Comparison of ENCODE assay signal across 21 cellular contexts in the genomic region with DNA sequence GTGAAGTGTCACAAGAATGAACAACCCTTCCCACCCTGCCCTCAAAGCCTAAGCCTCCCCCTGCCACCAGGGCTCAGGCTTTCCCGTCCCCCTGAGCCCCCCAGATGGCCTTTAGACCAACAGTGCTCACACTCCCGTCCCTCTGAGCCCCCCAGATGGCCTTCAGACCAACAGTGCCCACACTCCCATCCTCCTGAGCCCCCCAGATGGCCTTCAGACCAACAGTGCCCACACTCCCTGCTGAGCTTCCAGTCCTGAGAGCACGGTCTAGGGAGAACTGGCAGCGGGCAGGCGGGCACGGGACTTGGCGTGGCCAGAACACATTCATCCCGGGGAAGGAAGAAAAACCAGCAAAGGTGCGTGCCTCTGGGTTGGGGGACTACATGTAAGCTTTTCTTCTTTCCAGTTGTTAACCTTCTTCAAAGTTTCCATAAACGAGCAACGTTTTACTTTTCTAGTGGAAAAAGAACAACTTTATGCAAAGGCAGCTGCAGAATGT. TPM values are rescaled to one million over a fixed set of nuclear protein-coding genes. Genes with fewer than 3 reads are reported as not detected.
DNase-seq lines count a peak whose midpoint lies in the region; ATAC-seq, FAIRE-seq and TF ChIP-seq lines count a peak whose summit lies in the region.
"Had no signal": no experiment of that assay in that cellular context is flagged by ENCODE, and none has a peak within 500 bp of the region (broad histone marks: within the 10 kb centered on the region; RNA-seq: fewer than 3 reads in every experiment).

No MANE protein-coding gene starts in this region.

- POLR2A ChIA-PET in H1 (lab: Charles Lee; ENCODE audit: partially characterized antibody), result interaction anchor here (0.6 to 1.8 kb wide), 4 partner anchors 12 to 165 kb away, joined by 3 to 4 read pairs (median 3); partner anchors contain the start of gene CARS1
- POLR2A ChIA-PET in MCF 10A (lab: Yijun Ruan, JAX), result interaction anchor here (0.6 to 1.3 kb wide), 3 partner anchors 91 to 178 kb away, joined by 3 to 4 read pairs (median 4); no protein-coding TSS in a partner anchor

- H3K79me2 ChIP-seq in H9 (ENCODE audit: insufficient read depth, low read length), result no peaks in the 10 kb centered on the region
- no peaks in the 10 kb centered on the region for H3K79me2 ChIP-seq in H1 (ENCODE audit: control insufficient read depth in 1 of 2, insufficient read depth in 2 of 2, low read length in 2 of 2)

- peaks cover 4% of the 10 kb centered on the region for H3K4me1 Mint-ChIP-seq in activated naive CD4-positive, alpha-beta T cell treated with anti-CD3 and anti-CD28 coated beads, Interleukin-2, amount 10 ng/mL, durations not matched to agents 7 days and 5 days
- peaks cover 21 to 23% of the 10 kb centered on the region in 2 experiments for H3K4me1 Mint-ChIP-seq in H9
- H3K4me1 Mint-ChIP-seq in MCF 10A (ENCODE audit: insufficient read depth, unreplicated experiment), result peaks cover 17% of the 10 kb centered on the region

- TF ChIP-seq CTCF in H9 (conservative IDR thresholded peaks at IDR 0.05), result no peak
- no peak for TF ChIP-seq CTCF in H1 (IDR thresholded peaks at IDR 0.05; ENCODE audit: control extremely low read depth in 1 of 3, insufficient read depth in 1 of 3, low read depth in 1 of 3, low read length in 3 of 3)
- TF ChIP-seq CTCF in MCF 10A (IDR thresholded peaks at IDR 0.05; ENCODE audit: unreplicated experiment), result no peak

- intact Hi-C loops in posterior vena cava (cut with DNase I), result no loop called here
- intact Hi-C loops in MCF 10A (cut with micrococcal nuclease), result loop anchor here (5.0 to 10.0 kb wide), 2 partner anchors 179 to 189 kb away; no protein-coding TSS in a partner anchor

- H4K8ac ChIP-seq in H9 (replicated peaks; ENCODE audit: insufficient read length, low read depth, low read length), result no peak overlapping the region
- no peak overlapping the region for H4K8ac ChIP-seq in H1 (ENCODE audit: extremely low read depth, insufficient read depth, low read length)

- no peaks in the 10 kb centered on the region for H3K9me3 Mint-ChIP-seq in activated naive CD4-positive, alpha-beta T cell treated with anti-CD3 and anti-CD28 coated beads, Interleukin-2, amount 10 ng/mL, durations not matched to agents 7 days and 5 days
- H3K9me3 Mint-ChIP-seq in H9 (peaks cover 0 to 4% of the 10 kb centered on the region in 2 experiments; a peak in 3 of 5 replicates), MCF 10A (ENCODE audit: unreplicated experiment) (no peaks in the 10 kb centered on the region)

- no TSS peak for BruUV-seq in MCF 10A (replicated peaks; lab: Mats Ljungman, UMichigan)

- no peak overlapping the region for H3K4ac ChIP-seq in H9 (ENCODE audit: low read depth, low read length)
- no peak overlapping the region for H3K4ac ChIP-seq in H1 (replicated peaks; ENCODE audit: insufficient read length, low read depth, low read length)

- DNase-seq in activated naive CD4-positive, alpha-beta T cell treated with anti-CD3 and anti-CD28 coated beads, Interleukin-2, amount 10 ng/mL, durations not matched to agents 7 days and 5 days, result peak; percentile 3
- no peak for DNase-seq in activated naive CD4-positive, alpha-beta T cell (lab: John Stamatoyannopoulos, UW)
- DNase-seq in H9 (peak; percentile 17), H1 (ENCODE audit: low read depth in 1 of 2, low spot score in 2 of 2) (no peak), posterior vena cava (ENCODE audit: low spot score) (peak; percentile 59), NCI-H2171 treated with DMSO at 0.1 percent for 48 hours (lab: John Stamatoyannopoulos, UW) (no peak), MCF 10A (ENCODE audit: unreplicated experiment) (no peak)
- DNase-seq: CD4-positive, alpha-beta memory T cell; GF-D8; Kasumi-1; NCI-H1092 treated with DMSO at 0.1 percent for 48 hours; NCI-H146; NCI-H2029 treated with DMSO at 0.1 percent for 48 hours; NCI-H510A; NCI-H748 treated with DMSO at 0.1 percent for 48 hours; SIG-M5 had no signal

- H4K91ac ChIP-seq in H9 (ENCODE audit: insufficient read length, low read depth, low read length) (no peak overlapping the region), H1 (replicated peaks; ENCODE audit: insufficient read length, low read length) (peak overlapping the region; percentile 45)

- TF ChIP-seq POLR2A in H1 (IDR thresholded peaks at IDR 0.05; ENCODE audit: control extremely low read depth in 1 of 2, low read depth in 2 of 2, low read length in 2 of 2), result no peak

- no peak for TF ChIP-seq EP300 in H1 (IDR thresholded peaks at IDR 0.05; ENCODE audit: borderline replicate concordance in 1 of 2, low read depth in 2 of 2, low read length in 2 of 2)

- no peaks in the 10 kb centered on the region for H3K9me3 ChIP-seq in H9 (ENCODE audit: control insufficient read depth, low read depth, low read length)
- no peaks in the 10 kb centered on the region for H3K9me3 ChIP-seq in H1 (ENCODE audit: insufficient read depth in 2 of 2, low read depth in 1 of 2, low read length in 1 of 2)
- H3K9me3 ChIP-seq: BE2C, HAP-1 had no signal

- H3K9ac ChIP-seq in H9 (ENCODE audit: extremely low read depth, insufficient read length, low read length) (no peak overlapping the region), H1 (replicated peaks in 1 of 4; ENCODE audit: extremely low read depth in 1 of 4, low read depth in 3 of 4, low read length in 3 of 4) (no peak overlapping the region)

- no peak overlapping the region for H2BK120ac ChIP-seq in H9 (ENCODE audit: low read depth, low read length, poor library complexity, severe bottlenecking)
- no peak overlapping the region for H2BK120ac ChIP-seq in H1 (replicated peaks; ENCODE audit: low read depth, low read length)

- H3K4me1 ChIP-seq in H9 (ENCODE audit: insufficient read depth, low read length) (no peaks in the 10 kb centered on the region), H1 (replicated peaks in 1 of 4; ENCODE audit: control insufficient read depth in 3 of 4, insufficient read depth in 4 of 4, low read length in 3 of 4) (peaks cover 0 to 12% (median 4%) of the 10 kb centered on the region in 4 experiments; a peak in 3 of 7 replicates)
- H3K4me1 ChIP-seq: BE2C, HAP-1 had no signal

- H3K23me2 ChIP-seq in H9 (ENCODE audit: insufficient read length, low read depth, low read length, poor library complexity, severe bottlenecking) (no peaks in the 10 kb centered on the region), H1 (ENCODE audit: low read depth, low read length) (peaks cover 2% of the 10 kb centered on the region; the same call in 1 of the 2 replicates)

- H3K56ac ChIP-seq in H9 (ENCODE audit: insufficient read length, low read depth, low read length) (no peak overlapping the region), H1 (replicated peaks; ENCODE audit: insufficient read length, low read depth, low read length) (no peak overlapping the region)

- H3K23ac ChIP-seq in H9 (ENCODE audit: insufficient read length, low read depth, low read length), result no peak overlapping the region
- H3K23ac ChIP-seq in H1 (ENCODE audit: insufficient read length), result no peak overlapping the region

- no peak overlapping the region for H3K4me2 ChIP-seq in H9 (ENCODE audit: insufficient read depth, insufficient read length, low read length)
- H3K4me2 ChIP-seq in H1 (ENCODE audit: insufficient read depth in 1 of 2, low read depth in 2 of 2, low read length in 2 of 2), result no peak overlapping the region

- H3K4me3 Mint-ChIP-seq in activated naive CD4-positive, alpha-beta T cell treated with anti-CD3 and anti-CD28 coated beads, Interleukin-2, amount 10 ng/mL, durations not matched to agents 7 days and 5 days, result no peak overlapping the region
- H3K4me3 Mint-ChIP-seq in H9 (no peak overlapping the region), MCF 10A (ENCODE audit: unreplicated experiment) (no peak overlapping the region)

- no peak overlapping the region for H3K4me3 ChIP-seq in H1 (ENCODE audit: extremely low read depth in 1 of 4, insufficient read depth in 2 of 4, low read depth in 3 of 4, low read length in 4 of 4)
- H3K4me3 ChIP-seq: HAP-1 had no signal

- no peak for FAIRE-seq in H1 (lab: Jason Lieb, UNC)
- FAIRE-seq: A204.1 had no signal

- no peak for TF ChIP-seq RAD21 in H1 (IDR thresholded peaks at IDR 0.05 in 1 of 2, conservative IDR thresholded peaks at IDR 0.05 in 1 of 2; ENCODE audit: low read depth in 2 of 2, low read length in 2 of 2)

- H3K27me3 Mint-ChIP-seq in activated naive CD4-positive, alpha-beta T cell treated with anti-CD3 and anti-CD28 coated beads, Interleukin-2, amount 10 ng/mL, durations not matched to agents 7 days and 5 days, result peaks cover 50% of the 10 kb centered on the region
- H3K27me3 Mint-ChIP-seq in H9 (ENCODE audit: low read depth), result peaks cover 17% of the 10 kb centered on the region
- H3K27me3 Mint-ChIP-seq in MCF 10A (ENCODE audit: insufficient read depth, unreplicated experiment), result peaks cover 86% of the 10 kb centered on the region

- no peak overlapping the region for H2BK5ac ChIP-seq in H9 (ENCODE audit: insufficient read length, low read length)
- H2BK5ac ChIP-seq in H1 (ENCODE audit: low read depth, low read length), result no peak overlapping the region

- H3K27me3 ChIP-seq in H9 (ENCODE audit: insufficient read depth, low read length), result no peaks in the 10 kb centered on the region
- H3K27me3 ChIP-seq in H1 (replicated peaks in 1 of 4; ENCODE audit: control insufficient read depth in 3 of 4, extremely low read depth in 1 of 4, insufficient read depth in 3 of 4, low read length in 3 of 4), result no peaks in the 10 kb centered on the region
- H3K27me3 ChIP-seq: BE2C had no signal

- no peak overlapping the region for H2AFZ ChIP-seq in H9 (ENCODE audit: low read length)
- no peak overlapping the region for H2AFZ ChIP-seq in H1 (ENCODE audit: low read length)

- no peaks in the 10 kb centered on the region for H3K36me3 Mint-ChIP-seq in activated naive CD4-positive, alpha-beta T cell treated with anti-CD3 and anti-CD28 coated beads, Interleukin-2, amount 10 ng/mL, durations not matched to agents 7 days and 5 days
- H3K36me3 Mint-ChIP-seq in H9 (ENCODE audit: insufficient read depth in 1 of 3, low read depth in 3 of 3) (no peaks in the 10 kb centered on the region), MCF 10A (ENCODE audit: insufficient read depth, unreplicated experiment) (no peaks in the 10 kb centered on the region)
- H3K36me3 Mint-ChIP-seq: CD4-positive, alpha-beta memory T cell had no signal

- H2BK12ac ChIP-seq in H9 (ENCODE audit: insufficient read length, low read depth, low read length) (no peak overlapping the region), H1 (ENCODE audit: low read depth, low read length) (no peak overlapping the region)

- CTCF ChIA-PET in activated naive CD4-positive, alpha-beta T cell treated with anti-CD3 and anti-CD28 coated beads, Interleukin-2, amount 10 ng/mL, durations not matched to agents 7 days and 5 days (lab: Charles Lee), result interaction anchor here (1.2 to 1.7 kb wide), 2 partner anchors 10 to 105 kb away, joined by 3 to 5 read pairs; no protein-coding TSS in a partner anchor
- CTCF ChIA-PET in H1 (lab: Charles Lee; ENCODE audit: partially characterized antibody), result interaction anchor here (0.9 to 5.7 kb wide), 19 partner anchors 8 to 219 kb away, joined by 3 to 99 read pairs (median 6); no protein-coding TSS in a partner anchor
- CTCF ChIA-PET in MCF 10A (lab: Yijun Ruan, JAX), result interaction anchor here (0.6 to 3.7 kb wide), 11 partner anchors 19 to 191 kb away, joined by 3 to 27 read pairs (median 4); no protein-coding TSS in a partner anchor

- no peak overlapping the region for H3K27ac ChIP-seq in H9 (ENCODE audit: insufficient read length, low read depth, low read length)
- H3K27ac ChIP-seq in H1 (ENCODE audit: low read depth, low read length), result no peak overlapping the region

- H4K5ac ChIP-seq in H9 (ENCODE audit: insufficient read length, low read depth, low read length) (no peak overlapping the region), H1 (ENCODE audit: insufficient read length, low read depth, low read length) (no peak overlapping the region)

- H3K79me1 ChIP-seq in H9 (ENCODE audit: insufficient read depth, low read depth, low read length, poor library complexity, severe bottlenecking) (no peaks in the 10 kb centered on the region), H1 (ENCODE audit: low read depth, low read length) (no peaks in the 10 kb centered on the region)

- H3K14ac ChIP-seq in H9 (ENCODE audit: insufficient read depth, low read length) (no peak overlapping the region), H1 (ENCODE audit: insufficient read length) (no peak overlapping the region)

- H2BK15ac ChIP-seq in H9 (ENCODE audit: low read depth, low read length) (no peak overlapping the region), H1 (ENCODE audit: low read length) (no peak overlapping the region)

- H3K18ac ChIP-seq in H9 (ENCODE audit: insufficient read length, low read depth, low read length) (no peak overlapping the region), H1 (ENCODE audit: extremely low read depth, low read length) (no peak overlapping the region; the same call in 1 of the 2 replicates)

- no peak overlapping the region for H2AK5ac ChIP-seq in H9 (ENCODE audit: insufficient read length, low read length)
- H2AK5ac ChIP-seq in H1 (ENCODE audit: low read depth, low read length), result no peak overlapping the region

- H3T11ph ChIP-seq in H9 (ENCODE audit: low read length), result no peak overlapping the region

- no peaks in the 10 kb centered on the region for H3K36me3 ChIP-seq in H1 (ENCODE audit: control insufficient read depth in 2 of 4, insufficient read depth in 4 of 4, low read length in 3 of 4)
- H3K36me3 ChIP-seq: BE2C, HAP-1 had no signal

- WGBS in H9 (ENCODE audit: extremely low coverage, insufficient read length, low lambda C conversion rate), result no CpG with 5 or more reads among the region's 11 CpGs
- WGBS in H1 (ENCODE audit: extremely low coverage in 1 of 2, insufficient coverage in 1 of 2, insufficient read length in 1 of 2, insufficient replicate concordance in 2 of 2, low coverage in 1 of 2, low lambda C conversion rate in 2 of 2, missing lambda C conversion rate in 1 of 2), 2 experiments, result 73% methylated on average over 11 of the region's 11 CpGs; no CpG with 5 or more reads in 1 of the 2 experiments

- no peak overlapping the region for H3K27ac Mint-ChIP-seq in activated naive CD4-positive, alpha-beta T cell treated with anti-CD3 and anti-CD28 coated beads, Interleukin-2, amount 10 ng/mL, durations not matched to agents 7 days and 5 days
- H3K27ac Mint-ChIP-seq in H9, result no peak overlapping the region; a peak in 2 of 7 replicates
- no peak overlapping the region for H3K27ac Mint-ChIP-seq in MCF 10A (ENCODE audit: low read depth, unreplicated experiment)

- no peak for ATAC-seq in HG02981 (IDR thresholded peaks at IDR 0.05; ENCODE audit: unreplicated experiment)

- H4K20me1 ChIP-seq in H9 (ENCODE audit: control insufficient read depth, insufficient read depth, insufficient read length) (no peaks in the 10 kb centered on the region), H1 (replicated peaks in 1 of 2; ENCODE audit: control insufficient read depth in 1 of 2, insufficient read depth in 2 of 2, low read length in 2 of 2) (no peaks in the 10 kb centered on the region)

- H2BK20ac ChIP-seq in H9 (ENCODE audit: low read depth, low read length, poor library complexity, severe bottlenecking) (no peak overlapping the region), H1 (ENCODE audit: low read length) (peak overlapping the region; percentile 66; the same call in 1 of the 2 replicates)

RNA-seq across cellular contexts. Expression of gene MRGPRG, which starts 2.5 kb away (rescaled TPM):
- total RNA-seq in H9 (2021) (not detected in 2 replicates), posterior vena cava (not detected), MCF 10A (2022) (not detected in 2 replicates)
- total RNA-seq in H1 (2021; fragmentation: NEBNext Ultra II Directional; extraction: Animal tissue kit (Norgen Biotek cat#: 25700)), result not detected in 2 replicates
- polyA plus RNA-seq in H1 (2011; rRNA removed), result not detected in 2 replicates
- polyA plus RNA-seq in H1 (2011; cell fraction: cytosol; rRNA removed), result not detected
- not detected for polyA plus RNA-seq in H1 (2011; cell fraction: nucleus; rRNA removed)
- not detected in 4 replicates for polyA plus RNA-seq in H1 (2012, experiment 1 of 2)
- polyA plus RNA-seq in H1 (2012, experiment 2 of 2), result not detected
- polyA plus RNA-seq in H1 (2013, experiment 1 of 2), result not detected
- polyA plus RNA-seq in H1 (2013, experiment 2 of 2), result not detected
- polyA minus RNA-seq in H1 (2011; rRNA and poly(A)+ RNA removed), result not detected in 2 replicates
- not detected for polyA minus RNA-seq in H1 (2011; cell fraction: cytosol; rRNA and poly(A)+ RNA removed)
- polyA minus RNA-seq in H1 (2011; cell fraction: nucleus; rRNA and poly(A)+ RNA removed), result not detected
- total RNA-seq: CD4-positive, alpha-beta memory T cell; OCI-LY7 had no signal
- polyA plus RNA-seq: CD4-positive, alpha-beta memory T cell had no signal

RNA-seq across cellular contexts. Expression of gene MRGPRE, which starts 16.1 kb away (rescaled TPM):
- total RNA-seq in H9 (2021), result not detected in 2 replicates
- not detected in 2 replicates for total RNA-seq in H1 (2021; fragmentation: NEBNext Ultra II Directional; extraction: Animal tissue kit (Norgen Biotek cat#: 25700))
- polyA plus RNA-seq in H1 (2011; rRNA removed), result not detected in 2 replicates
- not detected for polyA plus RNA-seq in H1 (2011; cell fraction: cytosol; rRNA removed)
- polyA plus RNA-seq in H1 (2011; cell fraction: nucleus; rRNA removed), result not detected
- polyA plus RNA-seq in H1 (2012, experiment 1 of 2), result not detected in 4 replicates
- not detected for polyA plus RNA-seq in H1 (2012, experiment 2 of 2)
- 0.04 TPM for polyA plus RNA-seq in H1 (2013, experiment 1 of 2)
- not detected for polyA plus RNA-seq in H1 (2013, experiment 2 of 2)
- not detected in 2 replicates for polyA minus RNA-seq in H1 (2011; rRNA and poly(A)+ RNA removed)
- not detected for polyA minus RNA-seq in H1 (2011; cell fraction: cytosol; rRNA and poly(A)+ RNA removed)
- not detected for polyA minus RNA-seq in H1 (2011; cell fraction: nucleus; rRNA and poly(A)+ RNA removed)
- total RNA-seq in posterior vena cava, result under 1 TPM in 1 of 2 donors, not detected in 1; 0.62 TPM
- total RNA-seq in MCF 10A (2022), result not detected in 2 replicates
- total RNA-seq: CD4-positive, alpha-beta memory T cell; OCI-LY7 had no signal
- polyA plus RNA-seq: CD4-positive, alpha-beta memory T cell had no signal

RNA-seq across cellular contexts. Expression of gene OSBPL5, which starts 51.0 kb away (rescaled TPM):
- 11.1 and 16.1 TPM in 2 replicates for total RNA-seq in H9 (2021)
- 7.9 and 9.9 TPM in 2 replicates for total RNA-seq in H1 (2021; fragmentation: NEBNext Ultra II Directional; extraction: Animal tissue kit (Norgen Biotek cat#: 25700))
- 3.4 and 6.0 TPM in 2 replicates for polyA plus RNA-seq in H1 (2011; rRNA removed)
- polyA plus RNA-seq in H1 (2011; cell fraction: cytosol; rRNA removed), result 5.8 TPM
- 19.5 TPM for polyA plus RNA-seq in H1 (2011; cell fraction: nucleus; rRNA removed)
- 3.8 to 7.3 TPM (median 6.6 TPM) in 4 replicates for polyA plus RNA-seq in H1 (2012, experiment 1 of 2)
- polyA plus RNA-seq in H1 (2012, experiment 2 of 2), result 4.9 TPM
- polyA plus RNA-seq in H1 (2013, experiment 1 of 2), result 3.3 TPM
- 2.9 TPM for polyA plus RNA-seq in H1 (2013, experiment 2 of 2)
- 4.3 and 5.5 TPM in 2 replicates for polyA minus RNA-seq in H1 (2011; rRNA and poly(A)+ RNA removed)
- 9.7 TPM for polyA minus RNA-seq in H1 (2011; cell fraction: cytosol; rRNA and poly(A)+ RNA removed)
- 13.0 TPM for polyA minus RNA-seq in H1 (2011; cell fraction: nucleus; rRNA and poly(A)+ RNA removed)
- total RNA-seq in posterior vena cava, result 10 to 100 TPM; 61.2 to 84.0 TPM
- 85.7 and 115 TPM in 2 replicates for total RNA-seq in MCF 10A (2022)

Comparison
In these comparisons a context has a peak if more than half of its experiments do, and no peak if none do; other contexts are left out.
1. DNase-seq: peak in activated naive CD4-positive, alpha-beta T cell treated with anti-CD3 and anti-CD28 coated beads, Interleukin-2, amount 10 ng/mL, durations not matched to agents 7 days and 5 days (single experiment), H9 (single experiment) and posterior vena cava (single experiment); none in activated naive CD4-positive, alpha-beta T cell (0 of 4), H1 (0 of 2), NCI-H2171 treated with DMSO at 0.1 percent for 48 hours (single experiment) and MCF 10A (single experiment).